Comparison of ENCODE assay signal across 8 cellular contexts in the genomic region with DNA sequence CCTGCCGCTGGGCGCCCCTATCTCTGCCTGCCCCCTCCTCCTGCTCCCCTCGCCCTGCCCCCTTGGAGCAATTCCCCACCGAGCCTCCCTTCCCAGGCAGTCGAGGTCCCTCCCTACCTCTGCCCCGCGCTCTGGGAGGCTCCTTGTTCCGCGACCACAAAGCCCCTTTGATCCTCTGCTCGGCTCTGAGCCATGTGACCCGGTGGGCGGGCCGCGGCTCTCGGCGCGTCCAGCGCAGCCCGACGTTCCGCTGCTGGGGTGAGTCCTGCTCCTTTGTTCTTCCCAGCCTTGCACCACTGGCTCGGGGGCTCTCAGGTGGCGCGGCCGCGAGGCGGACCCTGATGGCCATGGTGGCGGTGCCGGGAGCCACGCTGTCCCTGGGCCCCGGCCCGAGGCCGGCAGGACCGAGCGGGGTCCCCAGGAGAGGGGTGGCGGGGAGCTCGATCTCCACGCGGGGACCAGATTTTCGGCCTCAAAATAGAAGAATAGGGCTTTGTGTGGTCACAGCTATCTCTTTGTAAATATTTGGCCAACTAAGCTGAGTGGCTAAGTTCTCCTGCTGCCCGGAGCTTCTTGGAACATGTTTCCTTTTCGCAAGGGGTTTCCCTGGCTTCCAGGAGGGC.
DNase-seq lines count a peak whose midpoint lies in the region; ATAC-seq and TF ChIP-seq lines count a peak whose summit lies in the region.

No MANE protein-coding gene starts in this region.

- H3K4me3 ChIP-seq in BLaER1 treated with 17β-estradiol and CSF1 and Interleukin-3, amounts not matched to agents 10 nM and 100 nM: peak overlapping the region; percentile 59 to 99 (median 88)
- H3K4me3 ChIP-seq in NT2/D1 (ENCODE audit: insufficient read length, low read depth) (peak overlapping the region; percentile 83), gastroesophageal sphincter (peak overlapping the region; percentile 49 to 59)

- WGBS in gastroesophageal sphincter (ENCODE audit: low coverage in 1 of 2), 2 donors: 10% methylated on average over 3 of the region's 42 CpGs; no CpG with 5 or more reads in 1 of the 2 donors

- peak overlapping the region; percentile 98 for H3K4me3 Mint-ChIP-seq in neural crest cell

- peaks cover 0 to 40% (median 16%) of the 10 kb centered on the region in 11 experiments; a peak in 15 of 22 replicates for H3K36me3 ChIP-seq in BLaER1 treated with 17β-estradiol and CSF1 and Interleukin-3, amounts not matched to agents 10 nM and 100 nM
- H3K36me3 ChIP-seq in NT2/D1 (ENCODE audit: insufficient read depth, insufficient read length, low read length) (peaks cover 28% of the 10 kb centered on the region), gastroesophageal sphincter (no peaks in the 10 kb centered on the region)

- no peaks in the 10 kb centered on the region for H3K9me3 Mint-ChIP-seq in neural crest cell

- peak overlapping the region; percentile 59 to 99 (median 93) for H3K27ac ChIP-seq in BLaER1 treated with 17β-estradiol and CSF1 and Interleukin-3, amounts not matched to agents 10 nM and 100 nM
- H3K27ac ChIP-seq in gastroesophageal sphincter: peak overlapping the region; percentile 88 to 94 (median 92)

- no peak for TF ChIP-seq POLR2A in gastroesophageal sphincter (IDR thresholded peaks at IDR 0.05)

- no peaks in the 10 kb centered on the region for H3K9me3 ChIP-seq in BLaER1 treated with 17β-estradiol and CSF1 and Interleukin-3, amounts not matched to agents 10 nM and 100 nM (replicated peaks in 1 of 11)
- no peaks in the 10 kb centered on the region for H3K9me3 ChIP-seq in NT2/D1 (ENCODE audit: insufficient read depth, low read length)
- no peaks in the 10 kb centered on the region for H3K9me3 ChIP-seq in gastroesophageal sphincter

- H3K36me3 Mint-ChIP-seq in neural crest cell (ENCODE audit: low read depth): peaks cover 7% of the 10 kb centered on the region

- TF ChIP-seq CTCF in gastroesophageal sphincter (IDR thresholded peaks at IDR 0.05): peak in 1 of 4 experiments; percentile 9
- TF ChIP-seq CTCF in neural crest cell (conservative IDR thresholded peaks at IDR 0.05): no peak

- H3K4me1 ChIP-seq in BLaER1 treated with 17β-estradiol and CSF1 and Interleukin-3, amounts not matched to agents 10 nM and 100 nM: peaks cover 83 to 100% (median 88%) of the 10 kb centered on the region in 10 experiments
- H3K4me1 ChIP-seq in NT2/D1 (ENCODE audit: insufficient read depth, insufficient read length) (peaks cover 31% of the 10 kb centered on the region), gastroesophageal sphincter (peaks cover 3 to 100% (median 60%) of the 10 kb centered on the region in 3 donors)

- H4K20me1 ChIP-seq in BLaER1 treated with 17β-estradiol and CSF1 and Interleukin-3, amounts not matched to agents 10 nM and 100 nM: peaks cover 15 to 73% (median 36%) of the 10 kb centered on the region in 11 experiments; a peak in 20 of 22 replicates

- DNase-seq in H4 (ENCODE audit: low spot score) (peak; percentile 75), NT2/D1 (ENCODE audit: low read depth, low spot score) (peak; percentile 80), activated gamma-delta T cell treated with Interleukin-2 at 50 U/mL for 16 hours (peak; percentile 73), neural crest cell (ENCODE audit: low read depth, low spot score) (peak; percentile 84), T1000 (lab: John Stamatoyannopoulos, UW) (no peak)

- peak; percentile 49 for ATAC-seq in gastroesophageal sphincter
- no peak for ATAC-seq in GM21360 (IDR thresholded peaks at IDR 0.05; ENCODE audit: unreplicated experiment)

- H3K27me3 ChIP-seq in BLaER1 treated with 17β-estradiol and CSF1 and Interleukin-3, amounts not matched to agents 10 nM and 100 nM: no peaks in the 10 kb centered on the region
- no peaks in the 10 kb centered on the region for H3K27me3 ChIP-seq in NT2/D1 (ENCODE audit: insufficient read depth, insufficient read length)
- H3K27me3 ChIP-seq in gastroesophageal sphincter: no peaks in the 10 kb centered on the region

- peak overlapping the region; percentile 98 to 100 (median 99) for H3K4me2 ChIP-seq in BLaER1 treated with 17β-estradiol and CSF1 and Interleukin-3, amounts not matched to agents 10 nM and 100 nM

- peak overlapping the region; percentile 80 to 99 (median 93) for H3K9ac ChIP-seq in BLaER1 treated with 17β-estradiol and CSF1 and Interleukin-3, amounts not matched to agents 10 nM and 100 nM
- peak overlapping the region; percentile 93 for H3K9ac ChIP-seq in NT2/D1 (ENCODE audit: insufficient read length, low read depth)

- H3K27ac Mint-ChIP-seq in neural crest cell (ENCODE audit: unreplicated experiment): peak overlapping the region; percentile 100

- peaks cover 88% of the 10 kb centered on the region for H3K4me1 Mint-ChIP-seq in neural crest cell

- TF ChIP-seq EP300 in gastroesophageal sphincter (IDR thresholded peaks at IDR 0.05): no peak

- peaks cover 12% of the 10 kb centered on the region for H3K27me3 Mint-ChIP-seq in neural crest cell (ENCODE audit: low read depth)
